ENCODE assay signal across 7 cellular contexts in the genomic region with DNA sequence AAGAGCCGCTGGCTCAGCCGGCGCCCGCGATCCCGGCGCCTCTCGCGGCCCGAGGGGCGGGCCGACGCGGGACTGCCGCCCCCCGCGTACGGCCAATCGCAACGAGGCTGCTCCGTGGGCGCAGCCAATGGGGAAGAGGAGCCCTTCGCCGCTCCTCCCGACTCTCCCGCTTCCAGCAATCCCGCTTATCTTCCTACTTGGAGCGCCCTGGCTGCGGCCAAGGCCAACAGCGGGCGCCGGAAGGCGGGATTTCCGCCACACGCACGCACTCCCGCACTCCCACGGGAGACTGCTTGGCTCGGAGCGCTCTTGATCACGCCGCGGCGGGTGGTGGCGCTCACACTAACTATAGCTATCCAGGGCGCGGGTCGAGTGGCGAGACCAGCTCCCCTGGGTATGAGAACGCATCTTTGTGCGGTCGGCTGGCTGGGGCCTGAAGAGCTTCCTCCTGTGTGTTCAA. TPM values are rescaled to one million over a fixed set of nuclear protein-coding genes. Genes with fewer than 3 reads are reported as not detected.
DNase-seq lines count a peak whose midpoint lies in the region; ATAC-seq and TF ChIP-seq lines count a peak whose summit lies in the region.
"Not testable (repeated sequence)": the region's sequence is repeated elsewhere in the genome, so short reads cannot be mapped to it uniquely, and the experiment has no call there.

A gene with protein sequence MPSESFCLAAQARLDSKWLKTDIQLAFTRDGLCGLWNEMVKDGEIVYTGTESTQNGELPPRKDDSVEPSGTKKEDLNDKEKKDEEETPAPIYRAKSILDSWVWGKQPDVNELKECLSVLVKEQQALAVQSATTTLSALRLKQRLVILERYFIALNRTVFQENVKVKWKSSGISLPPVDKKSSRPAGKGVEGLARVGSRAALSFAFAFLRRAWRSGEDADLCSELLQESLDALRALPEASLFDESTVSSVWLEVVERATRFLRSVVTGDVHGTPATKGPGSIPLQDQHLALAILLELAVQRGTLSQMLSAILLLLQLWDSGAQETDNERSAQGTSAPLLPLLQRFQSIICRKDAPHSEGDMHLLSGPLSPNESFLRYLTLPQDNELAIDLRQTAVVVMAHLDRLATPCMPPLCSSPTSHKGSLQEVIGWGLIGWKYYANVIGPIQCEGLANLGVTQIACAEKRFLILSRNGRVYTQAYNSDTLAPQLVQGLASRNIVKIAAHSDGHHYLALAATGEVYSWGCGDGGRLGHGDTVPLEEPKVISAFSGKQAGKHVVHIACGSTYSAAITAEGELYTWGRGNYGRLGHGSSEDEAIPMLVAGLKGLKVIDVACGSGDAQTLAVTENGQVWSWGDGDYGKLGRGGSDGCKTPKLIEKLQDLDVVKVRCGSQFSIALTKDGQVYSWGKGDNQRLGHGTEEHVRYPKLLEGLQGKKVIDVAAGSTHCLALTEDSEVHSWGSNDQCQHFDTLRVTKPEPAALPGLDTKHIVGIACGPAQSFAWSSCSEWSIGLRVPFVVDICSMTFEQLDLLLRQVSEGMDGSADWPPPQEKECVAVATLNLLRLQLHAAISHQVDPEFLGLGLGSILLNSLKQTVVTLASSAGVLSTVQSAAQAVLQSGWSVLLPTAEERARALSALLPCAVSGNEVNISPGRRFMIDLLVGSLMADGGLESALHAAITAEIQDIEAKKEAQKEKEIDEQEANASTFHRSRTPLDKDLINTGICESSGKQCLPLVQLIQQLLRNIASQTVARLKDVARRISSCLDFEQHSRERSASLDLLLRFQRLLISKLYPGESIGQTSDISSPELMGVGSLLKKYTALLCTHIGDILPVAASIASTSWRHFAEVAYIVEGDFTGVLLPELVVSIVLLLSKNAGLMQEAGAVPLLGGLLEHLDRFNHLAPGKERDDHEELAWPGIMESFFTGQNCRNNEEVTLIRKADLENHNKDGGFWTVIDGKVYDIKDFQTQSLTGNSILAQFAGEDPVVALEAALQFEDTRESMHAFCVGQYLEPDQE (N-terminal part only) (minus strand): TSS at position 51 of the 460 bp plus-strand sequence. CDS start 746 bp downstream, outside the sequence.

- not testable (repeated sequence) for TF ChIP-seq POLR2A in gastrocnemius medialis (IDR thresholded peaks at IDR 0.05)

- peak within 1 kb of the TSS; percentile 81 for H3K4me3 Mint-ChIP-seq in activated T-cell treated with anti-CD3 and anti-CD28 coated beads, Interleukin-2, amount 50 U/mL, for 24 hours
- peak within 1 kb of the TSS; percentile 97 for H3K4me3 Mint-ChIP-seq in mesothelial cell of epicardium

- H3K9ac ChIP-seq in OCI-LY3 (ENCODE audit: low read length); colonic mucosa (ENCODE audit: low read depth in 2 of 2, low read length in 2 of 2): not testable (repeated sequence)

- H3K4me1 ChIP-seq in OCI-LY3 (ENCODE audit: low read length); colonic mucosa; gastrocnemius medialis: not testable (repeated sequence)

- not testable (repeated sequence) for H3K4me1 Mint-ChIP-seq in activated T-cell treated with anti-CD3 and anti-CD28 coated beads, Interleukin-2, amount 50 U/mL, for 24 hours (ENCODE audit: low read depth); mesothelial cell of epicardium

- intact Hi-C loops in colonic mucosa (cut with DNase I); cardiac septum (cut with DNase I); gastrocnemius medialis (cut with DNase I; ENCODE audit: low total_unique reads): not testable (repeated sequence)

- not testable (repeated sequence) for H3K27me3 Mint-ChIP-seq in activated T-cell treated with anti-CD3 and anti-CD28 coated beads, Interleukin-2, amount 50 U/mL, for 24 hours; mesothelial cell of epicardium (ENCODE audit: low read depth)

- DNase-seq in GM12864 (ENCODE audit: low read depth); activated T-cell treated with anti-CD3 and anti-CD28 coated beads, Interleukin-2, amount 50 U/mL, for 24 hours; colonic mucosa; cardiac septum (ENCODE audit: low spot score); mesothelial cell of epicardium (ENCODE audit: low spot score in 2 of 2, unreplicated experiment in 2 of 2); gastrocnemius medialis: not testable (repeated sequence)

- not testable (repeated sequence) for H3K27ac ChIP-seq in OCI-LY3 (ENCODE audit: low read length); colonic mucosa
- peak within 1 kb of the TSS; percentile 54 to 65 (median 60) for H3K27ac ChIP-seq in gastrocnemius medialis

- not testable (repeated sequence) for ATAC-seq in gastrocnemius medialis

- H3K4me3 ChIP-seq in GM12864 (ENCODE audit: low read depth, low read length) (peak within 1 kb of the TSS; percentile 45), OCI-LY3 (ENCODE audit: low read length) (peak within 1 kb of the TSS; percentile 64), colonic mucosa (peak within 1 kb of the TSS; percentile 20), gastrocnemius medialis (peak within 1 kb of the TSS; percentile 20 to 53 (median 38))

- H3K9me3 Mint-ChIP-seq in activated T-cell treated with anti-CD3 and anti-CD28 coated beads, Interleukin-2, amount 50 U/mL, for 24 hours; mesothelial cell of epicardium: not testable (repeated sequence)

- not testable (repeated sequence) for H3K27me3 ChIP-seq in OCI-LY3 (ENCODE audit: low read depth, low read length); colonic mucosa; gastrocnemius medialis

- not testable (repeated sequence) for H3K9me3 ChIP-seq in OCI-LY3 (ENCODE audit: insufficient read depth, low read length); colonic mucosa; gastrocnemius medialis

- peak within 1 kb of the TSS; percentile 73 for H3K27ac Mint-ChIP-seq in activated T-cell treated with anti-CD3 and anti-CD28 coated beads, Interleukin-2, amount 50 U/mL, for 24 hours
- H3K27ac Mint-ChIP-seq in mesothelial cell of epicardium: peak within 1 kb of the TSS; percentile 92

- peak within 1 kb of the TSS; percentile 40 for H3K4me2 ChIP-seq in OCI-LY3 (ENCODE audit: low read length)

- TF ChIP-seq CTCF in GM12864 (IDR thresholded peaks at IDR 0.05; ENCODE audit: low read depth, low read length, missing control alignments); OCI-LY3 (IDR thresholded peaks at IDR 0.05; ENCODE audit: low read depth, low read length); colonic mucosa (IDR thresholded peaks at IDR 0.05); mesothelial cell of epicardium (IDR thresholded peaks at IDR 0.05; ENCODE audit: unreplicated experiment); gastrocnemius medialis (IDR thresholded peaks at IDR 0.05 in 4 of 5, conservative IDR thresholded peaks at IDR 0.05 in 1 of 5): not testable (repeated sequence)

- not testable (repeated sequence) for H3K36me3 ChIP-seq in OCI-LY3 (replicated peaks; ENCODE audit: low read depth, low read length); colonic mucosa
- H3K36me3 ChIP-seq in gastrocnemius medialis: peaks cover 0 to 11% of the 10 kb centered on the region in 2 donors

- peaks cover 15% of the 10 kb centered on the region for H3K36me3 Mint-ChIP-seq in activated T-cell treated with anti-CD3 and anti-CD28 coated beads, Interleukin-2, amount 50 U/mL, for 24 hours (ENCODE audit: low read depth)
- not testable (repeated sequence) for H3K36me3 Mint-ChIP-seq in mesothelial cell of epicardium

- in situ Hi-C loops in gastrocnemius medialis (cut with MboI; ENCODE audit: low sequenced_read_pairs in 4 of 4): not testable (repeated sequence)

- H4K20me1 ChIP-seq in OCI-LY3 (ENCODE audit: insufficient read depth, low read length): not testable (repeated sequence)

- not testable (repeated sequence) for H2AFZ ChIP-seq in OCI-LY3 (ENCODE audit: low read depth, low read length)

- not testable (repeated sequence) for H3K79me2 ChIP-seq in OCI-LY3 (ENCODE audit: low read length)

RNA-seq across cellular contexts. Expression of the gene that starts here (rescaled TPM):
- total RNA-seq in colonic mucosa: 10 to 100 TPM; 50.8 to 71.2 TPM
- 65.6 TPM for total RNA-seq in cardiac septum
- total RNA-seq in mesothelial cell of epicardium: 78.3 to 85.7 TPM (median 84.6 TPM) in 3 replicates
- 10 to 100 TPM; 46.8 to 92.7 (median 62.2) TPM for total RNA-seq in gastrocnemius medialis
